28 cellular contexts compared by ENCODE assay signal in the genomic region with DNA sequence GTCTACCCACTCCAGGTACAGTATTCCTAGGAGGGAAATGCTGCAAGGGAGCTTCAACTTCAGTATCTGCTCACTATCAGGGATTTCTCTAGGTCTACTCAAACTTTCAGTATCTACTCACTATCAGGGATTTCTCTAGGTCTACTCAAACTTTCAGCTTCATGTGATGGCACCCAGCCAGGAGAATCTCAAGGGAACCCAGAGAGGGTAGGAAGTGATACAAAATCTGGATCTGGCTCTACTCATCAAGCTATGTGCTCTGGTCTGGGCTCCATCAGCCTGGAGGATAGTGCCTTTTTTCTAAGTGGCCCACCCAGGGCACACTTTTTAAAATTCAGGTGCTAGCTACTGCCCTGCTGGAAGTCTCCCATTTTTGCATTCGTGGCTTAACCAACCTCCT.
"Had no signal": no experiment of that assay in that cellular context is flagged by ENCODE, and none has a peak within 500 bp of the region (broad histone marks: within the 10 kb centered on the region; RNA-seq: fewer than 3 reads in every experiment).

No MANE protein-coding gene starts in this region.

- H3K27me3 ChIP-seq: neural progenitor cell, neutrophil, right lobe of liver, spleen, tibial nerve, uterus had no signal

- H3K4me3 ChIP-seq: hepatocyte, lower lobe of right lung, neural progenitor cell, psoas muscle, right lobe of liver, skin epidermis, spleen, tibial nerve, uterus had no signal

- H3K9me3 Mint-ChIP-seq: natural killer cell; neural progenitor cell; stimulated activated memory B cell treated with anti-CD40 and anti-IgM and Interleukin-4, amounts not matched to agents 10 μg/mL and 1 μg/mL and 100 μg/mL, for 72 hours; type B pancreatic cell had no signal

- H3K4me2 ChIP-seq: hepatocyte, neural progenitor cell had no signal

- H3K36me3 Mint-ChIP-seq: naive B cell; natural killer cell; neural progenitor cell; stimulated activated memory B cell treated with anti-CD40 and anti-IgM and Interleukin-4, amounts not matched to agents 10 μg/mL and 1 μg/mL and 100 μg/mL, for 72 hours; type B pancreatic cell had no signal

- H3K27ac ChIP-seq: hepatocyte, lower lobe of right lung, neural progenitor cell, neutrophil, parathyroid adenoma, psoas muscle, right lobe of liver, skin epidermis, spleen, tibial nerve, uterus had no signal

- H2AFZ ChIP-seq: hepatocyte, neural progenitor cell, parathyroid adenoma had no signal

- H3K4me3 Mint-ChIP-seq: naive B cell; natural killer cell; nephron progenitor cell; neural progenitor cell; stimulated activated memory B cell treated with anti-CD40 and anti-IgM and Interleukin-4, amounts not matched to agents 10 μg/mL and 1 μg/mL and 100 μg/mL, for 72 hours; stimulated activated naive CD8-positive, alpha-beta T cell treated with anti-CD3 and anti-CD28 coated beads, Interleukin-15, amount 100 ng/mL, for 72 hours; type B pancreatic cell had no signal

- H3K4me1 Mint-ChIP-seq: naive B cell; natural killer cell; nephron progenitor cell; neural progenitor cell; stimulated activated memory B cell treated with anti-CD40 and anti-IgM and Interleukin-4, amounts not matched to agents 10 μg/mL and 1 μg/mL and 100 μg/mL, for 72 hours; stimulated activated naive CD8-positive, alpha-beta T cell treated with anti-CD3 and anti-CD28 coated beads, Interleukin-15, amount 100 ng/mL, for 72 hours had no signal

- DNase-seq: islet precursor cell; left ventricle myocardium superior; lower lobe of right lung; mammary epithelial cell; mesenchymal stem cell; naive B cell; natural killer cell; nephron progenitor cell; occipital lobe; psoas muscle; right lobe of liver; spleen; stimulated activated CD4-positive, alpha-beta T cell treated with anti-CD3 and anti-CD28 coated beads, Interleukin-1b, Interleukin-23, amount 100 ng/mL, for 48 hours; stimulated activated CD4-positive, alpha-beta T cell treated with anti-CD3 and anti-CD28 coated beads, Interleukin-2, amount 100 ng/mL, for 48 hours; stimulated activated CD4-positive, alpha-beta T cell treated with anti-CD3 and anti-CD28 coated beads, Interleukin-4, amount 100 ng/mL, for 4 hours; stimulated activated CD8-positive, alpha-beta memory T cell treated with anti-CD3 and anti-CD28 coated beads, Interleukin-4, amount 100 ng/mL, for 48 hours; stimulated activated naive CD4-positive, alpha-beta T cell treated with Interleukin-2 at 50 U/mL for 16 hours; stimulated activated naive CD8-positive, alpha-beta T cell treated with anti-CD3 and anti-CD28 coated beads, Interleukin-15, amount 100 ng/mL, for 72 hours; substantia nigra; uterus had no signal

- H3K36me3 ChIP-seq: lower lobe of right lung, neural progenitor cell, neutrophil, right lobe of liver, spleen, tibial nerve, uterus had no signal

- H3K4me1 ChIP-seq: lower lobe of right lung, neural progenitor cell, parathyroid adenoma, psoas muscle, spleen, tibial nerve, uterus had no signal

- H3K27me3 Mint-ChIP-seq: type B pancreatic cell had no signal

- ATAC-seq: left ventricle myocardium superior; lower lobe of right lung; natural killer cell; psoas muscle; right lobe of liver; stimulated activated memory B cell treated with anti-CD40 and anti-IgM and Interleukin-4, amounts not matched to agents 10 μg/mL and 1 μg/mL and 100 μg/mL, for 72 hours; stimulated activated naive CD8-positive, alpha-beta T cell treated with anti-CD3 and anti-CD28 coated beads, Interleukin-15, amount 100 ng/mL, for 72 hours had no signal

- H3K27ac Mint-ChIP-seq: naive B cell; natural killer cell; nephron progenitor cell; neural progenitor cell; stimulated activated memory B cell treated with anti-CD40 and anti-IgM and Interleukin-4, amounts not matched to agents 10 μg/mL and 1 μg/mL and 100 μg/mL, for 72 hours; stimulated activated naive CD8-positive, alpha-beta T cell treated with anti-CD3 and anti-CD28 coated beads, Interleukin-15, amount 100 ng/mL, for 72 hours; type B pancreatic cell had no signal

- H3K79me2 ChIP-seq: hepatocyte, parathyroid adenoma had no signal
